Comparison of ENCODE assay signal across 33 cellular contexts in genomic region chr19:15028490-15028889, GRCh38. TPM values are rescaled to one million over a fixed set of nuclear protein-coding genes. Genes with fewer than 3 reads are reported as not detected.
"Had no signal": no experiment of that assay in that cellular context is flagged by ENCODE, and none has a peak within 500 bp of the region (broad histone marks: within the 10 kb centered on the region; RNA-seq: fewer than 3 reads in every experiment).

No MANE protein-coding gene starts in this region.

- H3K36me3 ChIP-seq: MG63, Peyer's patch, SJSA1 had no signal

- H3K4me1 ChIP-seq: Peyer's patch, SJSA1 had no signal

- H3K4me2 ChIP-seq: SK-N-SH had no signal

- H3K9me3 ChIP-seq: MG63, Peyer's patch, SJSA1, SK-N-SH had no signal

- FAIRE-seq: bronchial epithelial cell had no signal

- H3K27me3 ChIP-seq: Peyer's patch had no signal

- DNase-seq: activated CD4-positive, alpha-beta T cell treated with anti-CD3 and anti-CD28 coated beads for 36 hours; activated CD4-positive, alpha-beta T cell treated with anti-CD3 and anti-CD28 coated beads, Interleukin-2, amount 10 ng/mL, durations not matched to agents 7 days and 5 days; activated CD4-positive, alpha-beta T cell treated with anti-CD3 and anti-CD28 coated beads, Interleukin-2, amount 50 U/mL, for 48 hours; activated CD8-positive, alpha-beta memory T cell treated with anti-CD3 and anti-CD28 coated beads, Interleukin-2, amount 50 U/mL, for 4 hours; activated effector memory CD4-positive, alpha-beta T cell treated with Interleukin-2 at 50 U/mL for 16 hours; activated naive CD4-positive, alpha-beta T cell treated with anti-CD3 and anti-CD28 coated beads, Interleukin-2, amount 10 ng/mL, durations not matched to agents 7 days and 5 days; activated naive CD8-positive, alpha-beta T cell treated with anti-CD3 and anti-CD28 coated beads, Interleukin-2, amount 50 U/mL, for 24 hours; activated T-cell treated with anti-CD3 and anti-CD28 coated beads for 4 hours; activated T-cell treated with anti-CD3 and anti-CD28 coated beads, Interleukin-2, amount 50 U/mL, for 4 hours; anterior cingulate cortex; caudate nucleus; cerebellar nuclear complex; Kasumi-1; KG1; MG63; NCI-H1092; NCI-H1436 treated with DMSO at 0.1 percent for 48 hours; NCI-H1694 treated with DMSO at 0.1 percent for 48 hours; NCI-H2029; NCI-H2107; NCI-H2171; NCI-H510A; NCI-H526; NCI-H748 treated with DMSO at 0.1 percent for 48 hours; PC-3; Peyer's patch; RPMI8226; SHP77 treated with DMSO at 0.1 percent for 48 hours; SK-N-SH had no signal

- H3K4me3 ChIP-seq: MG63, Peyer's patch, SJSA1 had no signal

- H3K27ac ChIP-seq: Peyer's patch, SJSA1 had no signal

- H3K9ac ChIP-seq: SK-N-SH had no signal

- ATAC-seq: activated CD4-positive, alpha-beta T cell treated with anti-CD3 and anti-CD28 coated beads for 36 hours; activated CD4-positive, CD25-positive, alpha-beta regulatory T cell treated with anti-CD3 and anti-CD28 coated beads, Interleukin-2, amount 50 U/mL, for 24 hours; activated naive CD8-positive, alpha-beta T cell treated with anti-CD3 and anti-CD28 coated beads, Interleukin-2, amount 50 U/mL, for 24 hours; activated T-cell treated with anti-CD3 and anti-CD28 coated beads, Interleukin-2, amount 50 U/mL, for 4 hours; PC-3; WTC11 had no signal

RNA-seq across cellular contexts. Expression of gene CASP14, which starts 20.8 kb away (rescaled TPM):
- total RNA-seq: activated CD4-positive, alpha-beta T cell treated with anti-CD3 and anti-CD28 coated beads for 36 hours; activated CD4-positive, alpha-beta T cell treated with anti-CD3 and anti-CD28 coated beads, Interleukin-2, amount 10 ng/mL, durations not matched to agents 7 days and 5 days; activated T-cell treated with anti-CD3 and anti-CD28 coated beads, Interleukin-2, amount 50 U/mL, for 4 hours; bronchial epithelial cell; Peyer's patch; SJSA1; WTC11 had no signal
- polyA plus RNA-seq: SK-N-SH had no signal

RNA-seq across cellular contexts. Expression of gene SLC1A6, which starts 48.8 kb away (rescaled TPM):
- total RNA-seq: activated CD4-positive, alpha-beta T cell treated with anti-CD3 and anti-CD28 coated beads for 36 hours; activated CD4-positive, alpha-beta T cell treated with anti-CD3 and anti-CD28 coated beads, Interleukin-2, amount 10 ng/mL, durations not matched to agents 7 days and 5 days; activated T-cell treated with anti-CD3 and anti-CD28 coated beads, Interleukin-2, amount 50 U/mL, for 4 hours; bronchial epithelial cell; Peyer's patch; SJSA1 had no signal
- polyA plus RNA-seq: SK-N-SH had no signal

RNA-seq across cellular contexts. Expression of gene OR1I1, which starts 53.5 kb away (rescaled TPM):
- total RNA-seq: activated CD4-positive, alpha-beta T cell treated with anti-CD3 and anti-CD28 coated beads for 36 hours; activated CD4-positive, alpha-beta T cell treated with anti-CD3 and anti-CD28 coated beads, Interleukin-2, amount 10 ng/mL, durations not matched to agents 7 days and 5 days; activated T-cell treated with anti-CD3 and anti-CD28 coated beads, Interleukin-2, amount 50 U/mL, for 4 hours; bronchial epithelial cell; PC-3; Peyer's patch; SJSA1; WTC11 had no signal
- polyA plus RNA-seq: SK-N-SH had no signal
